In genomic region chr14:49972840-49973239, GRCh38 we compare ENCODE assay signal across 8 cellular contexts.
DNase-seq lines count a peak whose midpoint lies in the region; ATAC-seq, FAIRE-seq and TF ChIP-seq lines count a peak whose summit lies in the region.

No MANE protein-coding gene starts in this region.

- H3K27me3 ChIP-seq in AG04450 (ENCODE audit: control insufficient read depth, insufficient read depth, low read length), result no peaks in the 10 kb centered on the region

- H3K36me3 ChIP-seq in HEK293 (ENCODE audit: control insufficient read depth in 2 of 2, insufficient read depth in 1 of 2, low read length in 2 of 2), result no peaks in the 10 kb centered on the region

- TF ChIP-seq CTCF in AG04450 (IDR thresholded peaks at IDR 0.05; ENCODE audit: low read depth, low read length) (no peak), HEK293 (tag by site-specific recombination; IDR thresholded peaks at IDR 0.05) (no peak), D721Med (IDR thresholded peaks at IDR 0.05; ENCODE audit: insufficient read depth, missing control alignments) (no peak)

- intact Hi-C loops in dendritic cell treated with granulocyte-macrophage colony-stimulating factor and Interleukin-4, amounts not matched to agents 40 ng/mL and 50 ng/mL, for 4 days (cut with micrococcal nuclease), result loop anchor here (5.0 kb wide), 1 partner anchor 41 kb away; no protein-coding TSS in a partner anchor

- H3K27ac ChIP-seq in AG04450 (ENCODE audit: low read depth, low read length), result peak overlapping the region; percentile 88
- H3K27ac ChIP-seq in HEK293 (ENCODE audit: extremely low read depth, low read depth, low read length), result peak overlapping the region; percentile 92; the same call in 1 of the 2 replicates

- H3K9me3 Mint-ChIP-seq in dendritic cell treated with granulocyte-macrophage colony-stimulating factor and Interleukin-4, amounts not matched to agents 40 ng/mL and 50 ng/mL, for 4 days, result no peaks in the 10 kb centered on the region

- H3K4me3 Mint-ChIP-seq in dendritic cell treated with granulocyte-macrophage colony-stimulating factor and Interleukin-4, amounts not matched to agents 40 ng/mL and 50 ng/mL, for 4 days, result no peak overlapping the region

- H3K4me1 ChIP-seq in HEK293 (ENCODE audit: control insufficient read depth, insufficient read depth, low read length), result peaks cover 34% of the 10 kb centered on the region

- H3K27ac Mint-ChIP-seq in dendritic cell treated with granulocyte-macrophage colony-stimulating factor and Interleukin-4, amounts not matched to agents 40 ng/mL and 50 ng/mL, for 4 days, result peak overlapping the region; percentile 96

- FAIRE-seq in D721Med (lab: Jason Lieb, UNC), result no peak

- no peaks in the 10 kb centered on the region for H3K27me3 Mint-ChIP-seq in dendritic cell treated with granulocyte-macrophage colony-stimulating factor and Interleukin-4, amounts not matched to agents 40 ng/mL and 50 ng/mL, for 4 days

- CTCF ChIA-PET in AG04450 (lab: Charles Lee), result interaction anchor here (0.6 to 1.2 kb wide), 3 partner anchors 10 to 111 kb away, joined by 3 to 7 read pairs (median 3); no protein-coding TSS in a partner anchor
- CTCF ChIA-PET in HEK293 (lab: Yijun Ruan, JAX), result no interaction called here

- POLR2A ChIA-PET in AG04450 (lab: Yijun Ruan, JAX) (interaction anchor here (0.7 to 2.1 kb wide), 6 partner anchors 14 to 110 kb away, joined by 3 to 20 read pairs (median 4); partner anchors contain the start of gene ARF6), HEK293 (lab: Yijun Ruan, JAX) (no interaction called here)

- H3K36me3 Mint-ChIP-seq in dendritic cell treated with granulocyte-macrophage colony-stimulating factor and Interleukin-4, amounts not matched to agents 40 ng/mL and 50 ng/mL, for 4 days (ENCODE audit: low read depth), result no peaks in the 10 kb centered on the region

- peaks cover 68% of the 10 kb centered on the region for H3K4me1 Mint-ChIP-seq in dendritic cell treated with granulocyte-macrophage colony-stimulating factor and Interleukin-4, amounts not matched to agents 40 ng/mL and 50 ng/mL, for 4 days (ENCODE audit: low read depth)

- ATAC-seq in HG03095 (IDR thresholded peaks at IDR 0.05; ENCODE audit: unreplicated experiment), result no peak

- H3K9me3 ChIP-seq in AG04450 (ENCODE audit: control insufficient read depth, insufficient read depth, low read length) (no peaks in the 10 kb centered on the region), HEK293 (ENCODE audit: control insufficient read depth, insufficient read depth, low read depth, low read length) (no peaks in the 10 kb centered on the region)

- peak overlapping the region; percentile 50 for H3K4me3 ChIP-seq in AG04450 (ENCODE audit: low read depth, low read length)
- H3K4me3 ChIP-seq in HEK293 (ENCODE audit: low read depth, low read length), result no peak overlapping the region

- DNase-seq in AG04450 (ENCODE audit: low read depth, low spot score) (peak; percentile 60), SW480 (ENCODE audit: low spot score) (peak; percentile 84), myocyte (ENCODE audit: low read depth) (peak; percentile 85), germinal center (ENCODE audit: low spot score) (no peak), D721Med (ENCODE audit: insufficient read length, low spot score) (no peak)

TF ChIP-seq in HEK293, 187 proteins besides CTCF, POLR2A, EP300 and RAD21:
- TF ChIP-seq, protein P1, sequence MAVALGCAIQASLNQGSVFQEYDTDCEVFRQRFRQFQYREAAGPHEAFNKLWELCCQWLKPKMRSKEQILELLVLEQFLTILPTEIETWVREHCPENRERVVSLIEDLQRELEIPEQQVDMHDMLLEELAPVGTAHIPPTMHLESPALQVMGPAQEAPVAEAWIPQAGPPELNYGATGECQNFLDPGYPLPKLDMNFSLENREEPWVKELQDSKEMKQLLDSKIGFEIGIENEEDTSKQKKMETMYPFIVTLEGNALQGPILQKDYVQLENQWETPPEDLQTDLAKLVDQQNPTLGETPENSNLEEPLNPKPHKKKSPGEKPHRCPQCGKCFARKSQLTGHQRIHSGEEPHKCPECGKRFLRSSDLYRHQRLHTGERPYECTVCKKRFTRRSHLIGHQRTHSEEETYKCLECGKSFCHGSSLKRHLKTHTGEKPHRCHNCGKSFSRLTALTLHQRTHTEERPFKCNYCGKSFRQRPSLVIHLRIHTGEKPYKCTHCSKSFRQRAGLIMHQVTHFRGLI (tag by site-specific recombination; IDR thresholded peaks at IDR 0.05), result no peak
- no peak for TF ChIP-seq SP7 (tag by site-specific recombination; IDR thresholded peaks at IDR 0.05)
- TF ChIP-seq ZNF248 (tag by site-specific recombination; IDR thresholded peaks at IDR 0.05), result no peak
- peak; percentile 93 for TF ChIP-seq FEZF1 (tag by site-specific recombination; IDR thresholded peaks at IDR 0.05)
- TF ChIP-seq ZSCAN5A (tag by site-specific recombination; IDR thresholded peaks at IDR 0.05), result no peak
- TF ChIP-seq KLF10 (tag by site-specific recombination; IDR thresholded peaks at IDR 0.05), result 0 out of 2 replicates have a peak, but pooled peaks have one; percentile 11
- peak; percentile 60 for TF ChIP-seq ZBTB17 (tag by site-specific recombination; IDR thresholded peaks at IDR 0.05)
- no peak for TF ChIP-seq ZNF624 (tag by site-specific recombination; IDR thresholded peaks at IDR 0.05)
- TF ChIP-seq, protein P2, sequence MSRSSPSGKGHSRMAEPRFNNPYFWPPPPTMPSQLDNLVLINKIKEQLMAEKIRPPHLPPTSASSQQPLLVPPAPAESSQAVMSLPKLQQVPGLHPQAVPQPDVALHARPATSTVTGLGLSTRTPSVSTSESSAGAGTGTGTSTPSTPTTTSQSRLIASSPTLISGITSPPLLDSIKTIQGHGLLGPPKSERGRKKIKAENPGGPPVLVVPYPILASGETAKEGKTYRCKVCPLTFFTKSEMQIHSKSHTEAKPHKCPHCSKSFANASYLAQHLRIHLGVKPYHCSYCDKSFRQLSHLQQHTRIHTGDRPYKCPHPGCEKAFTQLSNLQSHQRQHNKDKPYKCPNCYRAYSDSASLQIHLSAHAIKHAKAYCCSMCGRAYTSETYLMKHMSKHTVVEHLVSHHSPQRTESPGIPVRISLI (tag by site-specific recombination; IDR thresholded peaks at IDR 0.05), result 0 out of 2 replicates have a peak, but pooled peaks have one; percentile 50
- no peak for TF ChIP-seq ZNF571 (tag by site-specific recombination; IDR thresholded peaks at IDR 0.05)
- no peak for TF ChIP-seq ZNF473 (tag by site-specific recombination; IDR thresholded peaks at IDR 0.05)
- TF ChIP-seq ZNF580 (tag by site-specific recombination; IDR thresholded peaks at IDR 0.05), result no peak
- TF ChIP-seq PRDM6 (tag by site-specific recombination; IDR thresholded peaks at IDR 0.05), result peak; percentile 64
- no peak for TF ChIP-seq ZNF623 (tag by site-specific recombination; IDR thresholded peaks at IDR 0.05)
- TF ChIP-seq ZNF202 (tag by site-specific recombination; IDR thresholded peaks at IDR 0.05; ENCODE audit: borderline replicate concordance), result no peak
- TF ChIP-seq ZNF211 (tag by site-specific recombination; IDR thresholded peaks at IDR 0.05; ENCODE audit: low read depth), result no peak
- no peak for TF ChIP-seq OSR2 (tag by site-specific recombination; IDR thresholded peaks at IDR 0.05)
- TF ChIP-seq ZNF747 (tag by site-specific recombination; IDR thresholded peaks at IDR 0.05), result no peak
- no peak for TF ChIP-seq ZNF37A (tag by site-specific recombination; IDR thresholded peaks at IDR 0.05)
- TF ChIP-seq WT1 (tag by site-specific recombination; IDR thresholded peaks at IDR 0.05), result peak; percentile 65; the same call in 1 of the 2 replicates
- no peak for TF ChIP-seq ZFHX2 (tag by site-specific recombination; conservative IDR thresholded peaks at IDR 0.05)
- TF ChIP-seq SP2 (tag by site-specific recombination; IDR thresholded peaks at IDR 0.05), result peak; percentile 39

Comparison
In these comparisons a context has a peak if more than half of its experiments do, and no peak if none do; other contexts are left out.
1. DNase-seq: peak in AG04450 (single experiment), SW480 (single experiment) and myocyte (single experiment); none in germinal center (single experiment) and D721Med (single experiment).